In genomic region chr7:25952277-25953057, GRCh38 we compare ENCODE assay signal across 1 cellular context.
A peak's percentile ranks its signal among the peaks of the same experiment; 100 is the strongest.
TF ChIP-seq lines count a peak whose summit lies in the region.

No MANE protein-coding gene starts in this region.

TF ChIP-seq in HepG2, 621 proteins besides CTCF, POLR2A, EP300 and RAD21 (continued from another document and continues in another):
- TF ChIP-seq TARDBP (CRISPR knock-in tag; IDR thresholded peaks at IDR 0.05) (peak; percentile 94), ZFP37 (CRISPR knock-in tag; IDR thresholded peaks at IDR 0.05; ENCODE audit: borderline replicate concordance) (peak; percentile 81; the same call in 1 of the 2 replicates), DMAP1 (CRISPR knock-in tag; IDR thresholded peaks at IDR 0.05) (peak; percentile 89), ZNF784 (CRISPR knock-in tag; IDR thresholded peaks at IDR 0.05; ENCODE audit: borderline replicate concordance) (peak; percentile 79; the same call in 1 of the 2 replicates), ATAD3A (CRISPR knock-in tag; IDR thresholded peaks at IDR 0.05) (no peak), ADNP (CRISPR knock-in tag; IDR thresholded peaks at IDR 0.05) (no peak), SSRP1 (CRISPR knock-in tag; IDR thresholded peaks at IDR 0.05) (no peak), ZNF382 (CRISPR knock-in tag; IDR thresholded peaks at IDR 0.05; ENCODE audit: borderline replicate concordance) (no peak), KLF6 (CRISPR knock-in tag; IDR thresholded peaks at IDR 0.05) (peak; percentile 75), PHB2 (IDR thresholded peaks at IDR 0.05; ENCODE audit: partially characterized antibody) (no peak), HNF4A (CRISPR knock-in tag; IDR thresholded peaks at IDR 0.05) (peak; percentile 89), SP140L (CRISPR knock-in tag; IDR thresholded peaks at IDR 0.05; ENCODE audit: borderline replicate concordance) (peak; percentile 59; the same call in 1 of the 2 replicates), ZSCAN30 (CRISPR knock-in tag; IDR thresholded peaks at IDR 0.05) (peak; percentile 75; the same call in 1 of the 2 replicates), FUBP1 (CRISPR knock-in tag; IDR thresholded peaks at IDR 0.05; ENCODE audit: borderline replicate concordance) (peak; percentile 53; the same call in 1 of the 2 replicates), ZNF619 (CRISPR knock-in tag; IDR thresholded peaks at IDR 0.05) (no peak), GABPB1 (CRISPR knock-in tag; IDR thresholded peaks at IDR 0.05) (peak; percentile 66), REXO4 (CRISPR knock-in tag; IDR thresholded peaks at IDR 0.05; ENCODE audit: borderline replicate concordance) (no peak), MAX (IDR thresholded peaks at IDR 0.05) (peak; percentile 89), RFXAP (CRISPR knock-in tag; IDR thresholded peaks at IDR 0.05; ENCODE audit: borderline replicate concordance) (peak; percentile 83), SIX1 (CRISPR knock-in tag; IDR thresholded peaks at IDR 0.05; ENCODE audit: borderline replicate concordance) (0 out of 2 replicates have a peak, but pooled peaks have one; percentile 33), JARID2 (CRISPR knock-in tag; IDR thresholded peaks at IDR 0.05; ENCODE audit: insufficient replicate concordance) (no peak), PHF21A (CRISPR knock-in tag; IDR thresholded peaks at IDR 0.05) (peak; percentile 94), ZNF570 (CRISPR knock-in tag; IDR thresholded peaks at IDR 0.05; ENCODE audit: borderline replicate concordance) (no peak), SRY (CRISPR knock-in tag; IDR thresholded peaks at IDR 0.05) (peak; percentile 64; the same call in 1 of the 2 replicates), ZBED4 (CRISPR knock-in tag; IDR thresholded peaks at IDR 0.05; ENCODE audit: borderline replicate concordance) (0 out of 2 replicates have a peak, but pooled peaks have one; percentile 47), CBX1 (IDR thresholded peaks at IDR 0.05; ENCODE audit: low read depth) (peak; percentile 49), DMTF1 (CRISPR knock-in tag; IDR thresholded peaks at IDR 0.05) (no peak), KAT2B (IDR thresholded peaks at IDR 0.05; ENCODE audit: borderline replicate concordance, low read depth, low read length) (peak; percentile 100), ETV5 (CRISPR knock-in tag; IDR thresholded peaks at IDR 0.05; ENCODE audit: borderline replicate concordance) (peak; percentile 62; the same call in 1 of the 2 replicates), ZNF326 (CRISPR knock-in tag; IDR thresholded peaks at IDR 0.05; ENCODE audit: borderline replicate concordance) (no peak), SMARCE1 (IDR thresholded peaks at IDR 0.05; ENCODE audit: borderline replicate concordance) (no peak), HHEX (CRISPR knock-in tag; IDR thresholded peaks at IDR 0.05) (peak; percentile 43; the same call in 1 of the 2 replicates), KMT2B (CRISPR knock-in tag; IDR thresholded peaks at IDR 0.05) (peak; percentile 74), MLX (CRISPR knock-in tag; IDR thresholded peaks at IDR 0.05) (peak; percentile 60; the same call in 1 of the 2 replicates), TSC22D2 (CRISPR knock-in tag; IDR thresholded peaks at IDR 0.05; ENCODE audit: borderline replicate concordance) (peak; percentile 71; the same call in 1 of the 2 replicates), THYN1 (CRISPR knock-in tag; IDR thresholded peaks at IDR 0.05; ENCODE audit: borderline replicate concordance, low read depth) (no peak), FOSL1 (CRISPR knock-in tag; IDR thresholded peaks at IDR 0.05; ENCODE audit: borderline replicate concordance) (no peak), ZNF740 (CRISPR knock-in tag; IDR thresholded peaks at IDR 0.05) (0 out of 2 replicates have a peak, but pooled peaks have one; percentile 45), ZNF629 (CRISPR knock-in tag; conservative IDR thresholded peaks at IDR 0.05) (peak; percentile 67), MXI1 (IDR thresholded peaks at IDR 0.05; ENCODE audit: borderline replicate concordance, low read depth, low read length) (peak; percentile 53; the same call in 2 of the 3 replicates), ZNF354B (CRISPR knock-in tag; IDR thresholded peaks at IDR 0.05) (no peak), TFDP1 (CRISPR knock-in tag; IDR thresholded peaks at IDR 0.05; ENCODE audit: borderline replicate concordance) (0 out of 2 replicates have a peak, but pooled peaks have one; percentile 36), ZBTB14 (CRISPR knock-in tag; IDR thresholded peaks at IDR 0.05) (peak; percentile 53; the same call in 1 of the 2 replicates), ZFP62 (CRISPR knock-in tag; IDR thresholded peaks at IDR 0.05) (no peak), DRAP1 (CRISPR knock-in tag; IDR thresholded peaks at IDR 0.05) (peak; percentile 12; the same call in 1 of the 2 replicates), ZNF710 (CRISPR knock-in tag; IDR thresholded peaks at IDR 0.05; ENCODE audit: borderline replicate concordance) (peak; percentile 95), ZNF224 (CRISPR knock-in tag; IDR thresholded peaks at IDR 0.05) (no peak), ZBTB43 (CRISPR knock-in tag; conservative IDR thresholded peaks at IDR 0.05) (peak; percentile 100)
